In the genomic region with DNA sequence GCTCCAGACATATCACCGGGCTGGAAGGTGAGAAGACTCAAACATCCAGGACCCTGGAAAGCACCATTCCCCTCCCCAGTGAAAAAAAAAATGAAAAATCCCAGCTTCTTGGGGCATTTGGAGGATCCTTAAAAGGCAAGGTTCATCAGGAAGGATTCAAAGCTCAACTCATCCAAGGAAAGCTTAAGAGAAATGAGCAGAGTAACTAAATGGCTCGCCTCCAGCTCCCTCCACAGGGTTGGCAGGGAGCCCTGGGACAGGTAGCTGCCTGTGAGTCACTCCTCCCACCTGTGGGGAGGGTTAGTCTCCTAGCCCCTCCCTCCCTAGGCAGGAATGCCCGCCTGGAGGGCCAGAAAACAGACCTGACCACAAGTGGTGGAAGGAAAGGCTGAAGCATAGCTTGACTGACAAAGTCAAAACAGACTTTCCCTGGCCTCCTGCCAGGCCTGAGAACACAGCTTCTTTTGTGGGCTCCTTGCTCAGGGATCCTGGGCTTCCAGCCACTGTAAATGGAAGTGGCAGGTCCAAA, we compare ENCODE assay signal across 8 cellular contexts. TPM values are rescaled to one million over a fixed set of nuclear protein-coding genes. Genes with fewer than 3 reads are reported as not detected.
A peak's percentile ranks its signal among the peaks of the same experiment; 100 is the strongest.
DNase-seq lines count a peak whose midpoint lies in the region; ATAC-seq, FAIRE-seq and TF ChIP-seq lines count a peak whose summit lies in the region.

No MANE protein-coding gene starts in this region.

- H3K9ac ChIP-seq in PC-3 (ENCODE audit: low read length): peak overlapping the region; percentile 93
- H3K9ac ChIP-seq in kidney (ENCODE audit: low read length in 2 of 2): no peak overlapping the region

- H3K4me2 ChIP-seq in PC-3 (ENCODE audit: low read length): peak overlapping the region; percentile 97

- POLR2A ChIA-PET in PC-3 (lab: Charles Lee; ENCODE audit: unreplicated experiment): interaction anchor here (0.5 to 2.0 kb wide), 8 partner anchors 20 to 1248 kb away, joined by 3 to 19 read pairs (median 4); a partner anchor contains a TSS

- TSS peak; percentile 26 for BruUV-seq in PC-3 (replicated peaks; lab: Mats Ljungman, UMichigan)

- H3K79me2 ChIP-seq in PC-3 (ENCODE audit: low read length): peaks cover 65% of the 10 kb centered on the region

- TF ChIP-seq CTCF in PC-3 (conservative IDR thresholded peaks at IDR 0.05; ENCODE audit: low read depth, low read length): no peak
- TF ChIP-seq CTCF in kidney (IDR thresholded peaks at IDR 0.05; ENCODE audit: borderline replicate concordance, extremely low read depth, insufficient read depth): no peak

- intact Hi-C loops in PC-3 (cut with micrococcal nuclease): no loop called here
- intact Hi-C loops in kidney (cut with DNase I): no loop called here

- H3K4me3 ChIP-seq in PC-3 (ENCODE audit: low read length): peak overlapping the region; percentile 82
- no peak overlapping the region for H3K4me3 ChIP-seq in kidney (ENCODE audit: low read length in 2 of 2)

- CTCF ChIA-PET in PC-3 (lab: Charles Lee): interaction anchor here (0.5 to 0.6 kb wide), 4 partner anchors 10 to 1535 kb away, joined by 3 to 20 read pairs (median 3); no protein-coding TSS in a partner anchor

- peak; percentile 44 for DNase-seq in stimulated activated naive CD4-positive, alpha-beta T cell treated with Interleukin-2 at 50 U/mL for 16 hours (lab: John Stamatoyannopoulos, UW)
- no peak for DNase-seq in stimulated activated naive CD4-positive, alpha-beta T cell (lab: John Stamatoyannopoulos, UW)
- DNase-seq in PC-3: peak; percentile 100
- DNase-seq in amygdala (lab: John Stamatoyannopoulos, UW): peak in 55 of 56 donors; percentile 18 to 96 (median 74)
- DNase-seq in kidney: peak; percentile 96
- peak; percentile 32 to 66 for DNase-seq in stimulated activated CD4-positive, alpha-beta T cell treated with anti-CD3 and anti-CD28 coated beads, Interleukin-4, amount 100 ng/mL, for 4 hours
- no peak for DNase-seq in activated CD4-positive, CD25-positive, alpha-beta regulatory T cell treated with anti-CD3 and anti-CD28 coated beads, Interleukin-2, amount 50 U/mL, for 72 hours

- H3K27ac ChIP-seq in PC-3 (ENCODE audit: low read length) (peak overlapping the region; percentile 95), kidney (ENCODE audit: low read depth in 2 of 2, low read length in 2 of 2) (peak overlapping the region; percentile 59 to 73)

- FAIRE-seq in kidney (lab: Jason Lieb, UNC): peak; percentile 97

- H3K9me3 ChIP-seq in PC-3 (ENCODE audit: low read length) (no peaks in the 10 kb centered on the region), kidney (ENCODE audit: control insufficient read depth in 1 of 2, low read length in 2 of 2) (no peaks in the 10 kb centered on the region)

- peaks cover 22% of the 10 kb centered on the region for H3F3A ChIP-seq in PC-3 (ENCODE audit: low read length, unreplicated experiment)

- ATAC-seq in PC-3 (peak; percentile 28), GM21360 (IDR thresholded peaks at IDR 0.05; ENCODE audit: unreplicated experiment) (no peak)

- H3K36me3 ChIP-seq in PC-3 (ENCODE audit: low read depth, low read length) (peaks cover 28% of the 10 kb centered on the region), kidney (ENCODE audit: control insufficient read depth in 1 of 2, insufficient read depth in 2 of 2, low read length in 2 of 2) (no peaks in the 10 kb centered on the region)

- peaks cover 81% of the 10 kb centered on the region for H3K4me1 ChIP-seq in PC-3 (ENCODE audit: insufficient read depth, low read length)
- peaks cover 24 to 30% of the 10 kb centered on the region in 2 donors for H3K4me1 ChIP-seq in kidney (ENCODE audit: control insufficient read depth in 1 of 2, insufficient read depth in 1 of 2, low read depth in 1 of 2, low read length in 2 of 2)

- H3K9me2 ChIP-seq in PC-3 (replicated peaks; ENCODE audit: low read length): no peaks in the 10 kb centered on the region

- H4K20me1 ChIP-seq in PC-3 (ENCODE audit: low read length): peaks cover 27% of the 10 kb centered on the region

- no peaks in the 10 kb centered on the region for H3K27me3 ChIP-seq in PC-3 (ENCODE audit: low read length)

- no peak overlapping the region for H2AFZ ChIP-seq in PC-3 (ENCODE audit: low read length)

RNA-seq across cellular contexts. Expression of a gene that starts 0.7 kb away (rescaled TPM):
- 473 and 650 TPM in 2 replicates for total RNA-seq in PC-3 (2014; rRNA removed)
- 59.7 TPM for total RNA-seq in kidney
- polyA plus RNA-seq in kidney (ENCODE audit: insufficient read depth, low read depth, low replicate concordance): 2.5 TPM

RNA-seq across cellular contexts. Expression of a gene that starts 22.3 kb away (rescaled TPM):
- total RNA-seq in PC-3 (2014; rRNA removed) (620 and 723 TPM in 2 replicates), kidney (15.5 TPM)
- polyA plus RNA-seq in kidney (ENCODE audit: insufficient read depth, low read depth, low replicate concordance): 103 TPM

RNA-seq across cellular contexts. Expression of a gene that starts 51.7 kb away (rescaled TPM):
- total RNA-seq in PC-3 (2014; rRNA removed): not detected in 2 replicates
- total RNA-seq in kidney: 1.8 TPM
- 5.5 TPM for polyA plus RNA-seq in kidney (ENCODE audit: insufficient read depth, low read depth, low replicate concordance)

Comparison
In these comparisons a context has a peak if more than half of its experiments do, and no peak if none do; other contexts are left out.
1. DNase-seq: peak in stimulated activated naive CD4-positive, alpha-beta T cell treated with Interleukin-2 at 50 U/mL for 16 hours (single experiment), PC-3 (single experiment), amygdala (55 of 56), kidney (single experiment) and stimulated activated CD4-positive, alpha-beta T cell treated with anti-CD3 and anti-CD28 coated beads, Interleukin-4, amount 100 ng/mL, for 4 hours (2 of 2); none in stimulated activated naive CD4-positive, alpha-beta T cell (0 of 6) and activated CD4-positive, CD25-positive, alpha-beta regulatory T cell treated with anti-CD3 and anti-CD28 coated beads, Interleukin-2, amount 50 U/mL, for 72 hours (single experiment).
2. RNA of a gene that starts 22.3 kb away (total RNA-seq): 620 to 723 TPM in PC-3; 15.5 TPM in kidney (single experiment); every median in the first group is over 10 times any median in the second.